Comparison of ENCODE assay signal across 1 cellular context in the genomic region with DNA sequence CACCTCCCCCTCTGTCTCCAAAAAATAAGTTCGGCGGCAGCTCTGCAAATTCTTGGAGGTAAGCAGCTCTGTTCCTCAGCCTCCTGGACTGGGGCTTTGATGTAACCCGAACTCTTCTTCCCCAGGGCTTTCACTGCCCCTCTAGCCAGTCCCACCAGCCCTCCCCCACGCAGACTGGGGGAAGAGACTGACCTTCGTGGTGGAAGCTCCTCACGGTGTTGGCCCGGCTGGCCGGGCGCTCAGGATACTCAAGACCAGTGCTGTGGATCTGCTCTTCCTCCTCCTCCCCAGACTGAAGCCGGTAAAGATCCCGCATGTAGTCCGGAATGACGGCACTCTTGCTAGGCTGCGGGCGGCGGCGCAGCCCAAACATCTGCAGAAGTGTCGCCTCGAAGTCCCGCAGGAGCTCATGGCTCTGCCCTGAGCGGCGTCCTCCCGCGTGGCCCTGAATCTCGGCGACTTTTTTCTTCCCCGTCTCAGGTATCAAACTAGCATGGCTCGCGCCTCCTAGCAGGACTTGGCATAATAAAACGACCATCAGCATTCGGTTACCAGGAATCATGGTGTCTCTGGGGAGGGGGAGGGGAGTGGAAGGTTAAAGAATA.
A peak's percentile ranks its signal among the peaks of the same experiment; 100 is the strongest.
TF ChIP-seq lines count a peak whose summit lies in the region.

No MANE protein-coding gene starts in this region.

TF ChIP-seq in H1, 55 proteins besides CTCF, POLR2A, EP300 and RAD21:
- no peak for TF ChIP-seq PHF8 (conservative IDR thresholded peaks at IDR 0.05; ENCODE audit: low read depth, low read length)
- TF ChIP-seq GABPA (IDR thresholded peaks at IDR 0.05; ENCODE audit: borderline replicate concordance, insufficient read depth, low read length), result no peak
- TF ChIP-seq POU5F1 (IDR thresholded peaks at IDR 0.05; ENCODE audit: low read depth, low read length), result no peak
- TF ChIP-seq JUND (IDR thresholded peaks at IDR 0.05; ENCODE audit: low read length), result no peak
- TF ChIP-seq HDAC6 (IDR thresholded peaks at IDR 0.05; ENCODE audit: low read depth, low read length), result no peak
- no peak for TF ChIP-seq CEBPB (IDR thresholded peaks at IDR 0.05; ENCODE audit: low read depth, low read length)
- TF ChIP-seq CHD1 (IDR thresholded peaks at IDR 0.05; ENCODE audit: low read depth, low read length), result no peak
- TF ChIP-seq, protein P1, sequence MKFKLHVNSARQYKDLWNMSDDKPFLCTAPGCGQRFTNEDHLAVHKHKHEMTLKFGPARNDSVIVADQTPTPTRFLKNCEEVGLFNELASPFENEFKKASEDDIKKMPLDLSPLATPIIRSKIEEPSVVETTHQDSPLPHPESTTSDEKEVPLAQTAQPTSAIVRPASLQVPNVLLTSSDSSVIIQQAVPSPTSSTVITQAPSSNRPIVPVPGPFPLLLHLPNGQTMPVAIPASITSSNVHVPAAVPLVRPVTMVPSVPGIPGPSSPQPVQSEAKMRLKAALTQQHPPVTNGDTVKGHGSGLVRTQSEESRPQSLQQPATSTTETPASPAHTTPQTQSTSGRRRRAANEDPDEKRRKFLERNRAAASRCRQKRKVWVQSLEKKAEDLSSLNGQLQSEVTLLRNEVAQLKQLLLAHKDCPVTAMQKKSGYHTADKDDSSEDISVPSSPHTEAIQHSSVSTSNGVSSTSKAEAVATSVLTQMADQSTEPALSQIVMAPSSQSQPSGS (IDR thresholded peaks at IDR 0.05; ENCODE audit: low read length), result no peak
- TF ChIP-seq NRF1 (IDR thresholded peaks at IDR 0.05; ENCODE audit: low read depth, low read length), result no peak
- no peak for TF ChIP-seq BCL11A (IDR thresholded peaks at IDR 0.05; ENCODE audit: low read depth in 2 of 2, low read length in 2 of 2)
- no peak for TF ChIP-seq SP1 (IDR thresholded peaks at IDR 0.05; ENCODE audit: low read depth, low read length)
- TF ChIP-seq ASH2L (IDR thresholded peaks at IDR 0.05; ENCODE audit: low read length), result peak; percentile 76
- TF ChIP-seq RBBP5 (IDR thresholded peaks at IDR 0.05; ENCODE audit: borderline replicate concordance, low read depth, low read length), result peak; percentile 72; the same call in 1 of the 2 replicates
- TF ChIP-seq ZNF274 (IDR thresholded peaks at IDR 0.05; ENCODE audit: borderline replicate concordance, extremely low read depth, low read length), result no peak
- TF ChIP-seq TCF12 (IDR thresholded peaks at IDR 0.05; ENCODE audit: low read depth, low read length), result no peak
- TF ChIP-seq CHD2 (IDR thresholded peaks at IDR 0.05; ENCODE audit: low read length), result no peak
- TF ChIP-seq ATF3 (IDR thresholded peaks at IDR 0.05; ENCODE audit: insufficient read depth, low read depth, low read length), result no peak
- TF ChIP-seq NANOG (IDR thresholded peaks at IDR 0.05; ENCODE audit: insufficient read depth, low read depth, low read length, poor library complexity, severe bottlenecking), result no peak
- no peak for TF ChIP-seq SIRT6 (IDR thresholded peaks at IDR 0.05; ENCODE audit: low read length)
- no peak for TF ChIP-seq MAFK (IDR thresholded peaks at IDR 0.05; ENCODE audit: low read depth, low read length)
- TF ChIP-seq GTF2F1 (IDR thresholded peaks at IDR 0.05; ENCODE audit: borderline replicate concordance, low read depth, low read length), result no peak
- no peak for TF ChIP-seq SP2 (IDR thresholded peaks at IDR 0.05; ENCODE audit: low read length)
- no peak for TF ChIP-seq YY1 (IDR thresholded peaks at IDR 0.05; ENCODE audit: low read depth, low read length)
- TF ChIP-seq KDM1A (IDR thresholded peaks at IDR 0.05; ENCODE audit: borderline replicate concordance, low read length), result no peak
- peak; percentile 70 for TF ChIP-seq EZH2 (IDR thresholded peaks at IDR 0.05; ENCODE audit: low read depth, low read length, severe bottlenecking)
- peak; percentile 71 for TF ChIP-seq SUZ12 (IDR thresholded peaks at IDR 0.05; ENCODE audit: low read length)
- no peak for TF ChIP-seq RFX5 (IDR thresholded peaks at IDR 0.05; ENCODE audit: borderline replicate concordance, low read depth, low read length)
- no peak for TF ChIP-seq USF2 (IDR thresholded peaks at IDR 0.05; ENCODE audit: low read length)
- no peak for TF ChIP-seq BACH1 (IDR thresholded peaks at IDR 0.05; ENCODE audit: low read length)
- TF ChIP-seq KDM4A (IDR thresholded peaks at IDR 0.05; ENCODE audit: low read depth, low read length, severe bottlenecking), result peak; percentile 56
- TF ChIP-seq CTBP2 (IDR thresholded peaks at IDR 0.05; ENCODE audit: borderline replicate concordance, insufficient read depth, insufficient read length, low read length), result no peak
- TF ChIP-seq SP4 (IDR thresholded peaks at IDR 0.05; ENCODE audit: low read length), result no peak
- TF ChIP-seq SIX5 (IDR thresholded peaks at IDR 0.05; ENCODE audit: low read depth, low read length), result no peak
- no peak for TF ChIP-seq JUN (IDR thresholded peaks at IDR 0.05; ENCODE audit: low read depth, low read length)
- TF ChIP-seq CBX8 (IDR thresholded peaks at IDR 0.05; ENCODE audit: borderline replicate concordance, low read depth, low read length), result no peak
- no peak for TF ChIP-seq CBX5 (IDR thresholded peaks at IDR 0.05; ENCODE audit: low read depth, low read length)
- TF ChIP-seq TAF7 (optimal IDR thresholded peaks at IDR 0.05; ENCODE audit: borderline replicate concordance, low read depth, low read length), result no peak
- 0 out of 2 replicates have a peak, but pooled peaks have one; percentile 9 for TF ChIP-seq TBP (IDR thresholded peaks at IDR 0.05; ENCODE audit: low read depth, low read length)
- TF ChIP-seq SRF (IDR thresholded peaks at IDR 0.05; ENCODE audit: low read depth, low read length), result no peak
- TF ChIP-seq E2F6 (IDR thresholded peaks at IDR 0.05), result peak; percentile 46; the same call in 1 of the 2 replicates
- peak; percentile 65 for TF ChIP-seq RNF2 (IDR thresholded peaks at IDR 0.05; ENCODE audit: borderline replicate concordance, low read depth, low read length, missing control alignments, poor library complexity, severe bottlenecking)
- TF ChIP-seq TEAD4 (IDR thresholded peaks at IDR 0.05; ENCODE audit: low read depth, low read length), result no peak
- TF ChIP-seq HDAC2 (IDR thresholded peaks at IDR 0.05; ENCODE audit: borderline replicate concordance in 1 of 2, low read depth in 2 of 2, low read length in 2 of 2), result no peak
- no peak for TF ChIP-seq FOSL1 (IDR thresholded peaks at IDR 0.05; ENCODE audit: insufficient read depth, low read depth, low read length)
- peak; percentile 10 for TF ChIP-seq MAX (IDR thresholded peaks at IDR 0.05)
- TF ChIP-seq, protein P2, sequence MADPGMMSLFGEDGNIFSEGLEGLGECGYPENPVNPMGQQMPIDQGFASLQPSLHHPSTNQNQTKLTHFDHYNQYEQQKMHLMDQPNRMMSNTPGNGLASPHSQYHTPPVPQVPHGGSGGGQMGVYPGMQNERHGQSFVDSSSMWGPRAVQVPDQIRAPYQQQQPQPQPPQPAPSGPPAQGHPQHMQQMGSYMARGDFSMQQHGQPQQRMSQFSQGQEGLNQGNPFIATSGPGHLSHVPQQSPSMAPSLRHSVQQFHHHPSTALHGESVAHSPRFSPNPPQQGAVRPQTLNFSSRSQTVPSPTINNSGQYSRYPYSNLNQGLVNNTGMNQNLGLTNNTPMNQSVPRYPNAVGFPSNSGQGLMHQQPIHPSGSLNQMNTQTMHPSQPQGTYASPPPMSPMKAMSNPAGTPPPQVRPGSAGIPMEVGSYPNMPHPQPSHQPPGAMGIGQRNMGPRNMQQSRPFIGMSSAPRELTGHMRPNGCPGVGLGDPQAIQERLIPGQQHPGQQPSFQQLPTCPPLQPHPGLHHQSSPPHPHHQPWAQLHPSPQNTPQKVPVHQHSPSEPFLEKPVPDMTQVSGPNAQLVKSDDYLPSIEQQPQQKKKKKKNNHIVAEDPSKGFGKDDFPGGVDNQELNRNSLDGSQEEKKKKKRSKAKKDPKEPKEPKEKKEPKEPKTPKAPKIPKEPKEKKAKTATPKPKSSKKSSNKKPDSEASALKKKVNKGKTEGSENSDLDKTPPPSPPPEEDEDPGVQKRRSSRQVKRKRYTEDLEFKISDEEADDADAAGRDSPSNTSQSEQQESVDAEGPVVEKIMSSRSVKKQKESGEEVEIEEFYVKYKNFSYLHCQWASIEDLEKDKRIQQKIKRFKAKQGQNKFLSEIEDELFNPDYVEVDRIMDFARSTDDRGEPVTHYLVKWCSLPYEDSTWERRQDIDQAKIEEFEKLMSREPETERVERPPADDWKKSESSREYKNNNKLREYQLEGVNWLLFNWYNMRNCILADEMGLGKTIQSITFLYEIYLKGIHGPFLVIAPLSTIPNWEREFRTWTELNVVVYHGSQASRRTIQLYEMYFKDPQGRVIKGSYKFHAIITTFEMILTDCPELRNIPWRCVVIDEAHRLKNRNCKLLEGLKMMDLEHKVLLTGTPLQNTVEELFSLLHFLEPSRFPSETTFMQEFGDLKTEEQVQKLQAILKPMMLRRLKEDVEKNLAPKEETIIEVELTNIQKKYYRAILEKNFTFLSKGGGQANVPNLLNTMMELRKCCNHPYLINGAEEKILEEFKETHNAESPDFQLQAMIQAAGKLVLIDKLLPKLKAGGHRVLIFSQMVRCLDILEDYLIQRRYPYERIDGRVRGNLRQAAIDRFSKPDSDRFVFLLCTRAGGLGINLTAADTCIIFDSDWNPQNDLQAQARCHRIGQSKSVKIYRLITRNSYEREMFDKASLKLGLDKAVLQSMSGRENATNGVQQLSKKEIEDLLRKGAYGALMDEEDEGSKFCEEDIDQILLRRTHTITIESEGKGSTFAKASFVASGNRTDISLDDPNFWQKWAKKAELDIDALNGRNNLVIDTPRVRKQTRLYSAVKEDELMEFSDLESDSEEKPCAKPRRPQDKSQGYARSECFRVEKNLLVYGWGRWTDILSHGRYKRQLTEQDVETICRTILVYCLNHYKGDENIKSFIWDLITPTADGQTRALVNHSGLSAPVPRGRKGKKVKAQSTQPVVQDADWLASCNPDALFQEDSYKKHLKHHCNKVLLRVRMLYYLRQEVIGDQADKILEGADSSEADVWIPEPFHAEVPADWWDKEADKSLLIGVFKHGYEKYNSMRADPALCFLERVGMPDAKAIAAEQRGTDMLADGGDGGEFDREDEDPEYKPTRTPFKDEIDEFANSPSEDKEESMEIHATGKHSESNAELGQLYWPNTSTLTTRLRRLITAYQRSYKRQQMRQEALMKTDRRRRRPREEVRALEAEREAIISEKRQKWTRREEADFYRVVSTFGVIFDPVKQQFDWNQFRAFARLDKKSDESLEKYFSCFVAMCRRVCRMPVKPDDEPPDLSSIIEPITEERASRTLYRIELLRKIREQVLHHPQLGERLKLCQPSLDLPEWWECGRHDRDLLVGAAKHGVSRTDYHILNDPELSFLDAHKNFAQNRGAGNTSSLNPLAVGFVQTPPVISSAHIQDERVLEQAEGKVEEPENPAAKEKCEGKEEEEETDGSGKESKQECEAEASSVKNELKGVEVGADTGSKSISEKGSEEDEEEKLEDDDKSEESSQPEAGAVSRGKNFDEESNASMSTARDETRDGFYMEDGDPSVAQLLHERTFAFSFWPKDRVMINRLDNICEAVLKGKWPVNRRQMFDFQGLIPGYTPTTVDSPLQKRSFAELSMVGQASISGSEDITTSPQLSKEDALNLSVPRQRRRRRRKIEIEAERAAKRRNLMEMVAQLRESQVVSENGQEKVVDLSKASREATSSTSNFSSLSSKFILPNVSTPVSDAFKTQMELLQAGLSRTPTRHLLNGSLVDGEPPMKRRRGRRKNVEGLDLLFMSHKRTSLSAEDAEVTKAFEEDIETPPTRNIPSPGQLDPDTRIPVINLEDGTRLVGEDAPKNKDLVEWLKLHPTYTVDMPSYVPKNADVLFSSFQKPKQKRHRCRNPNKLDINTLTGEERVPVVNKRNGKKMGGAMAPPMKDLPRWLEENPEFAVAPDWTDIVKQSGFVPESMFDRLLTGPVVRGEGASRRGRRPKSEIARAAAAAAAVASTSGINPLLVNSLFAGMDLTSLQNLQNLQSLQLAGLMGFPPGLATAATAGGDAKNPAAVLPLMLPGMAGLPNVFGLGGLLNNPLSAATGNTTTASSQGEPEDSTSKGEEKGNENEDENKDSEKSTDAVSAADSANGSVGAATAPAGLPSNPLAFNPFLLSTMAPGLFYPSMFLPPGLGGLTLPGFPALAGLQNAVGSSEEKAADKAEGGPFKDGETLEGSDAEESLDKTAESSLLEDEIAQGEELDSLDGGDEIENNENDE (IDR thresholded peaks at IDR 0.05; ENCODE audit: insufficient replicate concordance, low read length), result no peak
- TF ChIP-seq CREB1 (IDR thresholded peaks at IDR 0.05), result no peak
- no peak for TF ChIP-seq EGR1 (IDR thresholded peaks at IDR 0.05; ENCODE audit: borderline replicate concordance, low read depth, low read length)
- no peak for TF ChIP-seq TAF1 (IDR thresholded peaks at IDR 0.05; ENCODE audit: low read depth, low read length)
- no peak for TF ChIP-seq RXRA (IDR thresholded peaks at IDR 0.05; ENCODE audit: insufficient read depth, low read depth, low read length)
- TF ChIP-seq SIN3A (conservative IDR thresholded peaks at IDR 0.05 in 1 of 2, IDR thresholded peaks at IDR 0.05 in 1 of 2; ENCODE audit: low read depth in 1 of 2, low read length in 2 of 2), result no peak
- TF ChIP-seq KDM5A (IDR thresholded peaks at IDR 0.05; ENCODE audit: low read length), result no peak
- no peak for TF ChIP-seq SAP30 (IDR thresholded peaks at IDR 0.05; ENCODE audit: insufficient read depth, insufficient replicate concordance, low read length)
- TF ChIP-seq BRCA1 (IDR thresholded peaks at IDR 0.05; ENCODE audit: low read depth, low read length), result no peak
- TF ChIP-seq POLR2AphosphoS5 (IDR thresholded peaks at IDR 0.05; ENCODE audit: low read depth, low read length), result no peak
